ENCODE assay signal across 14 cellular contexts in genomic region chr7:31873816-31874597, GRCh38.
DNase-seq lines count a peak whose midpoint lies in the region; ATAC-seq, FAIRE-seq and TF ChIP-seq lines count a peak whose summit lies in the region.
"Had no signal": no experiment of that assay in that cellular context is flagged by ENCODE, and none has a peak within 500 bp of the region (broad histone marks: within the 10 kb centered on the region; RNA-seq: fewer than 3 reads in every experiment).

No MANE protein-coding gene starts in this region.

- H3K36me3 ChIP-seq in lower lobe of right lung: no peaks in the 10 kb centered on the region

- no peaks in the 10 kb centered on the region for H3K9me3 ChIP-seq in lower lobe of right lung

- DNase-seq in GM18507 (ENCODE audit: extremely low spot score, insufficient read length, low read depth): no peak
- peak; percentile 11 for DNase-seq in GM20000 (ENCODE audit: low spot score)
- peak; percentile 28 to 35 for DNase-seq in Kasumi-1 (lab: John Stamatoyannopoulos, UW)
- no peak for DNase-seq in lower lobe of right lung
- DNase-seq in effector CD4-positive, alpha-beta T cell: no peak
- no peak for DNase-seq in activated CD8-positive, alpha-beta memory T cell treated with anti-CD3 and anti-CD28 coated beads, Interleukin-2, amount 50 U/mL, for 48 hours
- no peak for DNase-seq in HuH-7 (ENCODE audit: low spot score)
- DNase-seq: C1 segment of cervical spinal cord, HFFc6, SHP77 had no signal

- no peaks in the 10 kb centered on the region for H3K27me3 ChIP-seq in lower lobe of right lung (ENCODE audit: low read depth)

- peaks cover 8% of the 10 kb centered on the region for H3K4me1 ChIP-seq in lower lobe of right lung

- ATAC-seq in HG02973 (IDR thresholded peaks at IDR 0.05; ENCODE audit: unreplicated experiment) (peak; percentile 83), lower lobe of right lung (no peak)
- ATAC-seq: activated T-helper 17 cell treated with anti-CD3 and anti-CD28 coated beads, Interleukin-2, amount 50 U/mL, for 72 hours; esophagus mucosa had no signal

- intact Hi-C loops in lower lobe of right lung (cut with DNase I): no loop called here

- peak; percentile 77 for FAIRE-seq in GM18507 (lab: Jason Lieb, UNC)
- FAIRE-seq: bronchial epithelial cell had no signal

- TF ChIP-seq CTCF in GM20000 (IDR thresholded peaks at IDR 0.05; ENCODE audit: extremely low read depth, missing control alignments): no peak
- no peak for TF ChIP-seq CTCF in lower lobe of right lung (IDR thresholded peaks at IDR 0.05)

- no peak overlapping the region for H3K4me3 ChIP-seq in lower lobe of right lung

- H3K27ac ChIP-seq in lower lobe of right lung: no peak overlapping the region

Comparison
In these comparisons a context has a peak if more than half of its experiments do, and no peak if none do; other contexts are left out.
1. DNase-seq: peak in GM20000 (single experiment) and Kasumi-1 (2 of 2); none in GM18507 (single experiment), lower lobe of right lung (single experiment), effector CD4-positive, alpha-beta T cell (single experiment), activated CD8-positive, alpha-beta memory T cell treated with anti-CD3 and anti-CD28 coated beads, Interleukin-2, amount 50 U/mL, for 48 hours (single experiment) and HuH-7 (single experiment).